In the genomic region with DNA sequence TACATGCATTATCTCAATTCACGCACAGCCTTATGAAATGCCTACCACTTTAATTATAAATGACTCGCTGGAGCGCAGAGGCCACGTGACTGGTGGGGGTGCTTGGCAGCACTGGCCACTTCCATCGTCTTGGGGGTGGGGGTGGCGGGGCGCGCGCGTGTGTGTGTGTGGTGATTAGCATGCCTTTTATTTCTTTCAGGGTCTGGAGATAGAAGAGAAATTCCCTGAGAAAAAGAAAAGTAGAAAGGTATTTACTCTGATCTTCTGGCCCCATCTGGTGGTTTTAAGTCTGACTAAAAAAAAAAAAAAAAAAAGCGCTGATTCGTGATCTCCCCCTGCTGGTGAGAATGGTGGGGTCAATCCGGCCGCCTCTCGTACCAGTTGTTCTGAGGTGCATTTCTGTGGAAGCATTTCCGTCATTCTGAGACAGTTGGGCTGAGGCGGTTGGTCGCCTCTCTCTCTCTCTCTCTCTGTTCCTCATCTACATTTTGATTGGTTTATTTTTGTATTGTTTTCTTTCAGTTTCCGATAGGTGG, we compare ENCODE assay signal across 8 cellular contexts. TPM values are rescaled to one million over a fixed set of nuclear protein-coding genes. Genes with fewer than 3 reads are reported as not detected.
DNase-seq lines count a peak whose midpoint lies in the region; ATAC-seq and TF ChIP-seq lines count a peak whose summit lies in the region.

A gene with protein sequence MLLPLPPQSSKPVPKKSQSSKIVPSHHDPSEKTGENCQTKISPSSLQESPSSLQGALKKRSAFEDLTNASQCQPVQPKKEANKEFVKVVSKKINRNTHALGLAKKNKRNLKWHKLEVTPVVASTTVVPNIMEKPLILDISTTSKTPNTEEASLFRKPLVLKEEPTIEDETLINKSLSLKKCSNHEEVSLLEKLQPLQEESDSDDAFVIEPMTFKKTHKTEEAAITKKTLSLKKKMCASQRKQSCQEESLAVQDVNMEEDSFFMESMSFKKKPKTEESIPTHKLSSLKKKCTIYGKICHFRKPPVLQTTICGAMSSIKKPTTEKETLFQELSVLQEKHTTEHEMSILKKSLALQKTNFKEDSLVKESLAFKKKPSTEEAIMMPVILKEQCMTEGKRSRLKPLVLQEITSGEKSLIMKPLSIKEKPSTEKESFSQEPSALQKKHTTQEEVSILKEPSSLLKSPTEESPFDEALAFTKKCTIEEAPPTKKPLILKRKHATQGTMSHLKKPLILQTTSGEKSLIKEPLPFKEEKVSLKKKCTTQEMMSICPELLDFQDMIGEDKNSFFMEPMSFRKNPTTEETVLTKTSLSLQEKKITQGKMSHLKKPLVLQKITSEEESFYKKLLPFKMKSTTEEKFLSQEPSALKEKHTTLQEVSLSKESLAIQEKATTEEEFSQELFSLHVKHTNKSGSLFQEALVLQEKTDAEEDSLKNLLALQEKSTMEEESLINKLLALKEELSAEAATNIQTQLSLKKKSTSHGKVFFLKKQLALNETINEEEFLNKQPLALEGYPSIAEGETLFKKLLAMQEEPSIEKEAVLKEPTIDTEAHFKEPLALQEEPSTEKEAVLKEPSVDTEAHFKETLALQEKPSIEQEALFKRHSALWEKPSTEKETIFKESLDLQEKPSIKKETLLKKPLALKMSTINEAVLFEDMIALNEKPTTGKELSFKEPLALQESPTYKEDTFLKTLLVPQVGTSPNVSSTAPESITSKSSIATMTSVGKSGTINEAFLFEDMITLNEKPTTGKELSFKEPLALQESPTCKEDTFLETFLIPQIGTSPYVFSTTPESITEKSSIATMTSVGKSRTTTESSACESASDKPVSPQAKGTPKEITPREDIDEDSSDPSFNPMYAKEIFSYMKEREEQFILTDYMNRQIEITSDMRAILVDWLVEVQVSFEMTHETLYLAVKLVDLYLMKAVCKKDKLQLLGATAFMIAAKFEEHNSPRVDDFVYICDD (N-terminal part only) (plus strand): TSS at position 402 of the 536 bp plus-strand sequence. CDS start 80,399 bp downstream, outside the sequence.

- H3K27ac ChIP-seq in endodermal cell (ENCODE audit: low read depth, low read length) (no peak within 1 kb of the TSS), mucosa of rectum (ENCODE audit: low read depth in 2 of 2, low read length in 2 of 2) (no peak within 1 kb of the TSS)

- no peaks in the 10 kb centered on the region for H3K27me3 ChIP-seq in endodermal cell (ENCODE audit: control insufficient read depth, insufficient read depth, low read length, poor library complexity, severe bottlenecking)
- H3K27me3 ChIP-seq in mucosa of rectum (ENCODE audit: control insufficient read depth in 2 of 2, insufficient read depth in 2 of 2, low read length in 2 of 2), result no peaks in the 10 kb centered on the region

- no peak within 1 kb of the TSS for H3K9ac ChIP-seq in endodermal cell (ENCODE audit: extremely low read depth, low read length, poor library complexity, severe bottlenecking)
- peak within 1 kb of the TSS in 1 of 2 donors; percentile 43 for H3K9ac ChIP-seq in mucosa of rectum (ENCODE audit: low read depth in 1 of 2, low read length in 2 of 2)

- peaks cover 2% of the 10 kb centered on the region for H3K27me3 Mint-ChIP-seq in endodermal cell (ENCODE audit: insufficient read depth)

- DNase-seq in COLO829 (ENCODE audit: low spot score), result peak; percentile 48
- peak; percentile 82 for DNase-seq in NCI-H82 treated with DMSO at 0.1 percent for 48 hours (lab: John Stamatoyannopoulos, UW; ENCODE audit: unreplicated experiment)
- peak; percentile 23 to 27 (median 23) for DNase-seq in activated CD8-positive, alpha-beta memory T cell treated with anti-CD3 and anti-CD28 coated beads for 48 hours (ENCODE audit: low read depth in 2 of 3, low spot score in 2 of 3)
- DNase-seq in endodermal cell, result peak; percentile 81
- DNase-seq in stimulated activated CD8-positive, alpha-beta memory T cell treated with anti-CD3 and anti-CD28 coated beads, Interleukin-4, amount 100 ng/mL, for 4 hours (ENCODE audit: low read depth in 2 of 2, low spot score in 1 of 2), result peak; percentile 26 to 49

- peak within 1 kb of the TSS; percentile 26 for H3K4me3 Mint-ChIP-seq in endodermal cell

- H3K9me3 Mint-ChIP-seq in endodermal cell, result peaks cover 29% of the 10 kb centered on the region

- no peaks in the 10 kb centered on the region for H3K9me3 ChIP-seq in endodermal cell (ENCODE audit: control insufficient read depth, low read length)
- no peaks in the 10 kb centered on the region for H3K9me3 ChIP-seq in mucosa of rectum (ENCODE audit: control insufficient read depth in 2 of 2, low read length in 2 of 2)

- peaks cover 8% of the 10 kb centered on the region for H3K4me1 Mint-ChIP-seq in endodermal cell

- ATAC-seq in GM19463 (IDR thresholded peaks at IDR 0.05; ENCODE audit: unreplicated experiment) (peak; percentile 97), HG03575 (IDR thresholded peaks at IDR 0.05; ENCODE audit: extremely low read depth, insufficient number of reproducible peaks, low FRiP score, unreplicated experiment) (peak; percentile 72)

- H3K27ac Mint-ChIP-seq in endodermal cell, result peak within 1 kb of the TSS; percentile 85

- no peak within 1 kb of the TSS for H3K4me3 ChIP-seq in endodermal cell (ENCODE audit: low read length)
- H3K4me3 ChIP-seq in mucosa of rectum (ENCODE audit: low read length in 2 of 2), result peak within 1 kb of the TSS; percentile 53 to 61

- H3K4me1 ChIP-seq in endodermal cell (ENCODE audit: control insufficient read depth, insufficient read depth, low read length) (no peaks in the 10 kb centered on the region), mucosa of rectum (ENCODE audit: control insufficient read depth in 2 of 2, insufficient read depth in 2 of 2, low read length in 2 of 2) (no peaks in the 10 kb centered on the region)

- WGBS in endodermal cell (ENCODE audit: insufficient coverage in 1 of 2, insufficient read length in 1 of 2), 2 experiments, result 3% methylated on average over 6 of the region's 19 CpGs; no CpG with 5 or more reads in 1 of the 2 experiments

- H3K36me3 ChIP-seq in endodermal cell (ENCODE audit: control insufficient read depth, insufficient read depth, low read length) (no peaks in the 10 kb centered on the region), mucosa of rectum (ENCODE audit: control insufficient read depth in 2 of 2, insufficient read depth in 2 of 2, low read length in 2 of 2) (no peaks in the 10 kb centered on the region)

- H3K36me3 Mint-ChIP-seq in endodermal cell (ENCODE audit: low read depth), result peaks cover 2% of the 10 kb centered on the region

- TF ChIP-seq CTCF in endodermal cell (conservative IDR thresholded peaks at IDR 0.05), result peak; percentile 88

RNA-seq across cellular contexts. Expression of the gene that starts here (rescaled TPM):
- total RNA-seq in endodermal cell, result under 1 TPM in 1 of 2 donors, not detected in 1; 0.07 TPM
- 0.36 TPM for polyA plus RNA-seq in endodermal cell (2013, experiment 1 of 2)
- polyA plus RNA-seq in endodermal cell (2013, experiment 2 of 2), result 0.46 TPM

Comparison
In these comparisons a context has a peak if more than half of its experiments do, and no peak if none do; other contexts are left out.
1. Peak in DNase-seq in endodermal cell; RNA of the gene not detected or under 1 TPM.
2. DNase-seq: peak in every context shown above with its lines; median percentile 82 in NCI-H82 treated with DMSO at 0.1 percent for 48 hours; 81 in endodermal cell; 48 in COLO829; 38 in stimulated activated CD8-positive, alpha-beta memory T cell treated with anti-CD3 and anti-CD28 coated beads, Interleukin-4, amount 100 ng/mL, for 4 hours; 23 in activated CD8-positive, alpha-beta memory T cell treated with anti-CD3 and anti-CD28 coated beads for 48 hours.